ENCODE assay signal across 2 cellular contexts in genomic region chr16:67928147-67928546, GRCh38.
TF ChIP-seq lines count a peak whose summit lies in the region.

No MANE protein-coding gene starts in this region.

TF ChIP-seq in GM12891, 5 proteins besides CTCF, POLR2A, EP300 and RAD21:
- TF ChIP-seq POLR2AphosphoS5 (IDR thresholded peaks at IDR 0.05; ENCODE audit: low read depth, low read length) (no peak), PAX5 (IDR thresholded peaks at IDR 0.05; ENCODE audit: insufficient read depth, low read length, severe bottlenecking) (no peak), SPI1 (IDR thresholded peaks at IDR 0.05; ENCODE audit: low read depth, low read length) (no peak), TAF1 (IDR thresholded peaks at IDR 0.05; ENCODE audit: low read depth, low read length) (no peak), POU2F2 (IDR thresholded peaks at IDR 0.05; ENCODE audit: low read depth, low read length) (peak; percentile 21; the same call in 1 of the 2 replicates)

TF ChIP-seq in K562, 482 proteins besides CTCF, POLR2A, EP300 and RAD21:
- TF ChIP-seq RBFOX2 (IDR thresholded peaks at IDR 0.05; ENCODE audit: low read depth, low read length) (0 out of 2 replicates have a peak, but pooled peaks have one; percentile 6), EWSR1 (IDR thresholded peaks at IDR 0.05; ENCODE audit: borderline replicate concordance, low read depth, partially characterized antibody) (no peak), ZNF282 (CRISPR knock-in tag; IDR thresholded peaks at IDR 0.05) (0 out of 2 replicates have a peak, but pooled peaks have one; percentile 20), ETV1 (tag; conservative IDR thresholded peaks at IDR 0.05; ENCODE audit: low read depth) (no peak)
